In genomic region chr2:212683346-212683745, GRCh38 we compare ENCODE assay signal across 21 cellular contexts.
DNase-seq lines count a peak whose midpoint lies in the region; TF ChIP-seq lines count a peak whose summit lies in the region.
"Had no signal": no experiment of that assay in that cellular context is flagged by ENCODE, and none has a peak within 500 bp of the region (broad histone marks: within the 10 kb centered on the region; RNA-seq: fewer than 3 reads in every experiment).

No MANE protein-coding gene starts in this region.

- TF ChIP-seq CTCF in epithelial cell of esophagus (IDR thresholded peaks at IDR 0.05; ENCODE audit: insufficient read depth, low read depth, low read length, missing control alignments) = no peak

- no peaks in the 10 kb centered on the region for H3K9me3 ChIP-seq in GM23248 (ENCODE audit: low read depth)
- no peaks in the 10 kb centered on the region for H3K9me3 ChIP-seq in SK-N-MC (ENCODE audit: low read depth, low read length)
- H3K9me3 ChIP-seq: BLaER1, testis had no signal

- peaks cover 20% of the 10 kb centered on the region for H3K4me1 ChIP-seq in GM23248 (ENCODE audit: insufficient read depth)
- H3K4me1 ChIP-seq: testis had no signal

- H3F3A ChIP-seq in GM23248 (ENCODE audit: insufficient read depth) = peaks cover 21% of the 10 kb centered on the region

- no peaks in the 10 kb centered on the region for H3K27me3 ChIP-seq in GM23248 (replicated peaks; ENCODE audit: insufficient read depth)
- H3K27me3 ChIP-seq: BLaER1, testis had no signal

- H3K9me2 ChIP-seq in GM23248 (ENCODE audit: insufficient read depth) = no peaks in the 10 kb centered on the region

- H3K4me3 ChIP-seq in GM23248 (no peak overlapping the region), SK-N-MC (no peak overlapping the region), epithelial cell of esophagus (ENCODE audit: low read length) (no peak overlapping the region), skeletal muscle cell (ENCODE audit: low read depth, low read length) (no peak overlapping the region)
- H3K4me3 ChIP-seq: BLaER1, testis had no signal

- H2AFZ ChIP-seq in GM23248 = peak overlapping the region; percentile 73

- H3K36me3 ChIP-seq in GM23248 (ENCODE audit: low read depth) (no peaks in the 10 kb centered on the region), SK-N-MC (ENCODE audit: insufficient read depth, low read length) (no peaks in the 10 kb centered on the region)
- H3K36me3 ChIP-seq: BLaER1 had no signal

- in situ Hi-C loops in GM23248 (cut with MboI) = no loop called here

- no peaks in the 10 kb centered on the region for H4K20me1 ChIP-seq in GM23248 (ENCODE audit: insufficient read depth)
- H4K20me1 ChIP-seq: BLaER1 had no signal

- peak; percentile 69 for DNase-seq in GM23248
- no peak for DNase-seq in SK-N-MC (ENCODE audit: low read depth, low spot score)
- DNase-seq in epithelial cell of esophagus (ENCODE audit: low read depth) = peak; percentile 33
- DNase-seq in skeletal muscle cell (ENCODE audit: low read depth) = peak; percentile 14
- no peak for DNase-seq in AG08396 (ENCODE audit: low spot score)
- DNase-seq in foreskin melanocyte = no peak
- no peak for DNase-seq in caudate nucleus (lab: John Stamatoyannopoulos, UW)
- DNase-seq in DMS79 treated with DMSO at 0.1 percent for 48 hours (lab: John Stamatoyannopoulos, UW) = no peak
- DNase-seq: activated CD4-positive, CD25-positive, alpha-beta regulatory T cell; activated CD8-positive, alpha-beta T cell treated with anti-CD3 and anti-CD28 coated beads, Interleukin-2, amount 10 ng/mL, durations not matched to agents 7 days and 5 days; activated naive CD4-positive, alpha-beta T cell treated with anti-CD3 and anti-CD28 coated beads, Interleukin-2, amount 50 U/mL, for 16 hours; activated T-cell treated with anti-CD3 and anti-CD28 coated beads, Interleukin-2, amount 50 U/mL, for 4 hours; H7; left colon; NCI-H1092 treated with DMSO at 0.1 percent for 48 hours; NCI-H526; SIG-M5; stimulated activated CD4-positive, alpha-beta T cell treated with anti-CD3 and anti-CD28 coated beads, Interleukin-12 subunit alpha, Interleukin-12 subunit beta, amount 100 ng/mL, for 4 hours; T-helper 2 cell; testis had no signal

- no peak overlapping the region for H3K27ac ChIP-seq in GM23248
- H3K27ac ChIP-seq in SK-N-MC = peak overlapping the region; percentile 10; the same call in 1 of the 2 replicates
- H3K27ac ChIP-seq in caudate nucleus (ENCODE audit: low read depth, low read length) = no peak overlapping the region
- H3K27ac ChIP-seq: BLaER1, testis had no signal

- peak overlapping the region; percentile 57 for H3K4me2 ChIP-seq in GM23248 (ENCODE audit: unreplicated experiment)
- H3K4me2 ChIP-seq: BLaER1 had no signal

- no peaks in the 10 kb centered on the region for H3K79me2 ChIP-seq in GM23248 (ENCODE audit: insufficient read depth)

- no peak overlapping the region for H3K9ac ChIP-seq in GM23248
- H3K9ac ChIP-seq in SK-N-MC (ENCODE audit: insufficient read length) = no peak overlapping the region
- H3K9ac ChIP-seq: BLaER1 had no signal

- WGBS in GM23248 (ENCODE audit: low coverage in 1 of 2, low lambda C conversion rate in 2 of 2, missing lambda C conversion rate in 2 of 2), 2 experiments = 63 to 67% methylated on average over 2 of the region's 2 CpGs

Comparison
In these comparisons a context has a peak if more than half of its experiments do, and no peak if none do; other contexts are left out.
1. DNase-seq: peak in GM23248 (single experiment), epithelial cell of esophagus (single experiment) and skeletal muscle cell (single experiment); none in SK-N-MC (single experiment), AG08396 (single experiment), foreskin melanocyte (single experiment), caudate nucleus (0 of 61) and DMS79 treated with DMSO at 0.1 percent for 48 hours (single experiment).